ENCODE assay signal across 8 cellular contexts in the genomic region with DNA sequence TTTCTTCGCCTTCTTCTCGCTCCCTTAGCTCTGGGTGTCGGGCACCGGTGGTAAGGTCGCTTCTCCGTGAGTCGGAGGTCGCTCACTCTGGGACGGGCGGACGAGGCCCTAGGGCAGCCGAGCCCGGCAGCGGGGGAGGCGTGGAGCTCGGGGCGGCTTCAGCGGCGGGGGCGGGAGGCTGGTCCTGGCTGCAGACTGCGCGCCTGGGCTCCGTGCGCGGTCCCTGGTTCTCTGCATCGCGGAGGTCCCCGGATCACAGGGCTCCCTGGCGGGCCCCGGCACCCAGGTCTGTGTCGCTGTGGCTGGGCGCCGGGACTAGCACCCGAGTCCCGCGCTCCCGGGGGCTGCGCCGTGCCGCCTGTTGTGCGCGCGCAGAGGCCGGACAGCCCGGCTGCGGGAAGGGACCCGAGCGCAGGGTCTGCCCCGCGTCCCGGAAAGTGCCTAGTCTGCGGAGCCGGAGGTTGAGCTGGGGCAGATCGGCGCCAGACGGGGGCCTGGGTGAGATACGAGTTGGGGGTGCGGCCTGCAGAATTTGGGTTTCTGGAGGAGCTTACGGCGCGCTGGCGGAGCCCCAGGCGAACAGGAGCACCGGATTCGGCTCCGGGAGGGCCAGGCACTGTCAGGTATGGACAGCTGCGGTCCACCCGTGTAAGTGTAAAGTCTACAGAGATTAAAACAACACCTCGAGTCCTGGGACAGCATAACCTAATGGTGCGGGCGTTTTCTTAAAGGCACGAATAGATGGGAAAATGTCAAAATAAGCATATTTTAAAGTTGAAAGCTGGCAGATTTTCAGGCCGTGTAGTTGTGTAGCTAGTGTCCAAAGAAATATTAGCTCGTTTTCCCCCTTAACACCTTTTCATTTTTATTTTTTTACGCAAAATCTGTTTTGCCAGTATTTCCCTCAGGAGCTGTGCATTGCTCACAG. TPM values are rescaled to one million over a fixed set of nuclear protein-coding genes. Genes with fewer than 3 reads are reported as not detected.
DNase-seq lines count a peak whose midpoint lies in the region; ATAC-seq, FAIRE-seq and TF ChIP-seq lines count a peak whose summit lies in the region.

No MANE protein-coding gene starts in this region.

- no peak for FAIRE-seq in pancreas (lab: Jason Lieb, UNC)

- WGBS in pancreas, 2 donors = 0 to 1% methylated on average over 64 to 75 of the region's 75 CpGs

- no peaks in the 10 kb centered on the region for H3K36me3 ChIP-seq in pancreas

- peaks cover 0 to 12% (median 7%) of the 10 kb centered on the region in 3 donors for H3K4me1 ChIP-seq in pancreas

- ATAC-seq in GM21825 (IDR thresholded peaks at IDR 0.05; ENCODE audit: unreplicated experiment) = peak; percentile 43
- ATAC-seq in Right ventricle myocardium inferior = peak; percentile 55
- peak; percentile 38 to 61 (median 60) for ATAC-seq in pancreas

- peak overlapping the region; percentile 78 to 93 (median 86) for H3K4me3 ChIP-seq in pancreas

- H3K27me3 ChIP-seq in pancreas = no peaks in the 10 kb centered on the region

- TF ChIP-seq CTCF in GM13976 (IDR thresholded peaks at IDR 0.05; ENCODE audit: borderline replicate concordance, control extremely low read depth, extremely low read depth, insufficient read depth, missing control alignments) = no peak
- TF ChIP-seq CTCF in pancreas (IDR thresholded peaks at IDR 0.05) = peak in 1 of 4 donors; percentile 11

- in situ Hi-C loops in GM13976 (cut with MboI; ENCODE audit: low sequenced_read_pairs, unreplicated experiment) = no loop called here

- no peaks in the 10 kb centered on the region for H3K9me3 ChIP-seq in pancreas

- DNase-seq in GM13976 (ENCODE audit: low spot score) = peak; percentile 60
- peak; percentile 60 to 71 for DNase-seq in Kasumi-1 (lab: John Stamatoyannopoulos, UW)
- peak in 3 of 4 experiments; percentile 12 to 50 (median 27) for DNase-seq in activated naive CD4-positive, alpha-beta T cell (lab: John Stamatoyannopoulos, UW)
- peak; percentile 70 for DNase-seq in Right ventricle myocardium inferior (ENCODE audit: missing footprints)
- peak in 5 of 6 donors; percentile 16 to 87 (median 45) for DNase-seq in pancreas
- DNase-seq in NOMO-1 (lab: John Stamatoyannopoulos, UW; ENCODE audit: unreplicated experiment in 2 of 2) = no peak
- no peak for DNase-seq in DMS79 treated with DMSO at 0.1 percent for 48 hours (lab: John Stamatoyannopoulos, UW)

- intact Hi-C loops in Right ventricle myocardium inferior (cut with DNase I) (loop anchor here (2.0 to 10.0 kb wide), 7 partner anchors 35 to 368 kb away; partner anchors contain the start of gene RTRAF), pancreas (cut with DNase I) (no loop called here)

- peak overlapping the region; percentile 40 to 97 (median 96) for H3K27ac ChIP-seq in pancreas

RNA-seq across cellular contexts. Expression of gene FRMD6, which starts 0.7 kb away (rescaled TPM):
- total RNA-seq in Right ventricle myocardium inferior (8.9 TPM), pancreas (10 to 100 TPM in 1 of 6 donors, 1 to 10 TPM in 5; 2.9 to 20.3 (median 7.1) TPM)
- polyA plus RNA-seq in pancreas = 1 to 10 TPM; 2.8 to 3.5 TPM

Comparison
In these comparisons a context has a peak if more than half of its experiments do, and no peak if none do; other contexts are left out.
1. DNase-seq: peak in GM13976 (single experiment), Kasumi-1 (2 of 2), activated naive CD4-positive, alpha-beta T cell (3 of 4), Right ventricle myocardium inferior (single experiment) and pancreas (5 of 6); none in NOMO-1 (0 of 2) and DMS79 treated with DMSO at 0.1 percent for 48 hours (single experiment).
2. Peak in every context shown above with its lines, with median percentiles within 50 percentile points of each other: ATAC-seq.